In genomic region chr19:35744335-35744687, GRCh38 we compare ENCODE assay signal across 8 cellular contexts. TPM values are rescaled to one million over a fixed set of nuclear protein-coding genes. Genes with fewer than 3 reads are reported as not detected.
DNase-seq lines count a peak whose midpoint lies in the region; ATAC-seq, FAIRE-seq and TF ChIP-seq lines count a peak whose summit lies in the region.

No MANE protein-coding gene starts in this region.

- no peak for TF ChIP-seq CTCF in AG04450 (IDR thresholded peaks at IDR 0.05; ENCODE audit: low read depth, low read length)

- peak overlapping the region; percentile 86 for H3K9ac ChIP-seq in Karpas-422 (ENCODE audit: low read length)

- H3K27ac Mint-ChIP-seq in naive thymus-derived CD4-positive, alpha-beta T cell: peak overlapping the region; percentile 96 to 100 (median 99)

- H3K27me3 ChIP-seq in AG04450 (ENCODE audit: control insufficient read depth, insufficient read depth, low read length): no peaks in the 10 kb centered on the region
- no peaks in the 10 kb centered on the region for H3K27me3 ChIP-seq in Karpas-422 (ENCODE audit: low read length)
- no peaks in the 10 kb centered on the region for H3K27me3 ChIP-seq in naive thymus-derived CD4-positive, alpha-beta T cell (ENCODE audit: control insufficient read depth in 2 of 2, insufficient read depth in 2 of 2, low read length in 2 of 2)

- CTCF ChIA-PET in AG04450 (lab: Charles Lee): interaction anchor here (0.6 to 1.4 kb wide), 3 partner anchors 26 to 85 kb away, joined by 3 to 7 read pairs (median 5); no protein-coding TSS in a partner anchor
- CTCF ChIA-PET in naive thymus-derived CD4-positive, alpha-beta T cell (lab: Charles Lee): interaction anchor here (1.2 kb wide), 1 partner anchor 16 kb away, joined by 3 read pairs; no protein-coding TSS in a partner anchor

- H3K4me3 ChIP-seq in AG04450 (ENCODE audit: low read depth, low read length) (peak overlapping the region; percentile 87), Karpas-422 (ENCODE audit: low read length) (peak overlapping the region; percentile 84)
- H3K4me3 ChIP-seq in naive thymus-derived CD4-positive, alpha-beta T cell (ENCODE audit: low read length): peak overlapping the region; percentile 99

- no peak for ATAC-seq in naive thymus-derived CD4-positive, alpha-beta T cell
- ATAC-seq in HG03565 (IDR thresholded peaks at IDR 0.05; ENCODE audit: unreplicated experiment): no peak

- intact Hi-C loops in naive thymus-derived CD4-positive, alpha-beta T cell (cut with micrococcal nuclease): loop anchor here (2.0 to 10.0 kb wide), 7 partner anchors 100 to 1012 kb away; partner anchors contain the start of genes POLR2I (in 1 of the 2), TBCB (in 1 of the 2), USF2 (in 1 of the 2) and ZNF146 (in 1 of the 2)

- H3K4me1 Mint-ChIP-seq in naive thymus-derived CD4-positive, alpha-beta T cell: peaks cover 23 to 73% (median 58%) of the 10 kb centered on the region in 7 donors

- H4K20me1 ChIP-seq in Karpas-422 (ENCODE audit: insufficient read depth, low read depth, low read length): no peaks in the 10 kb centered on the region

- POLR2A ChIA-PET in AG04450 (lab: Yijun Ruan, JAX): interaction anchor here (0.7 kb wide), 1 partner anchor 13 kb away, joined by 7 read pairs; the partner anchor contains the start of gene HSPB6
- POLR2A ChIA-PET in naive thymus-derived CD4-positive, alpha-beta T cell (lab: Charles Lee): interaction anchor here (1.0 to 2.9 kb wide), 14 partner anchors 9 to 371 kb away, joined by 3 to 20 read pairs (median 4); partner anchors contain the start of genes COX6B1, HSPB6, KMT2B and POLR2I

- H3K27ac ChIP-seq in AG04450 (ENCODE audit: low read depth, low read length) (peak overlapping the region; percentile 99), Karpas-422 (ENCODE audit: low read length) (no peak overlapping the region), cingulate gyrus (ENCODE audit: low read depth, low read length) (peak overlapping the region; percentile 100)
- peak overlapping the region; percentile 98 for H3K27ac ChIP-seq in naive thymus-derived CD4-positive, alpha-beta T cell (ENCODE audit: low read depth, low read length)

- peak overlapping the region; percentile 87 to 100 (median 96) for H3K4me3 Mint-ChIP-seq in naive thymus-derived CD4-positive, alpha-beta T cell

- H3K9me2 ChIP-seq in Karpas-422 (replicated peaks; ENCODE audit: insufficient read depth, low read length): no peaks in the 10 kb centered on the region

- DNase-seq in AG04450 (ENCODE audit: low read depth, low spot score) (no peak), Karpas-422 (no peak), SIG-M5 (lab: John Stamatoyannopoulos, UW) (no peak), NCI-H510A (lab: John Stamatoyannopoulos, UW) (no peak), frontal cortex (ENCODE audit: low spot score in 2 of 2) (no peak)
- DNase-seq in naive thymus-derived CD4-positive, alpha-beta T cell: no peak

- H3K36me3 Mint-ChIP-seq in naive thymus-derived CD4-positive, alpha-beta T cell: peaks cover 3 to 11% (median 5%) of the 10 kb centered on the region in 5 donors

- no peak for FAIRE-seq in frontal cortex (lab: Jason Lieb, UNC)

- no peaks in the 10 kb centered on the region for H3K36me3 ChIP-seq in Karpas-422 (ENCODE audit: insufficient read depth, low read length)
- H3K36me3 ChIP-seq in naive thymus-derived CD4-positive, alpha-beta T cell (ENCODE audit: control insufficient read depth in 2 of 3, insufficient read depth in 3 of 3, low read length in 3 of 3): peaks cover 0 to 16% (median 0%) of the 10 kb centered on the region in 3 experiments

- H3K9me3 ChIP-seq in AG04450 (ENCODE audit: control insufficient read depth, insufficient read depth, low read length) (no peaks in the 10 kb centered on the region; the same call in 1 of the 2 replicates), Karpas-422 (ENCODE audit: low read length) (no peaks in the 10 kb centered on the region)
- no peaks in the 10 kb centered on the region for H3K9me3 ChIP-seq in naive thymus-derived CD4-positive, alpha-beta T cell (ENCODE audit: control insufficient read depth in 2 of 3, low read length in 3 of 3)

- peaks cover 0 to 2% (median 0%) of the 10 kb centered on the region in 5 donors for H3K27me3 Mint-ChIP-seq in naive thymus-derived CD4-positive, alpha-beta T cell

- H3K79me2 ChIP-seq in Karpas-422 (ENCODE audit: low read length): peaks cover 28% of the 10 kb centered on the region

- peak overlapping the region; percentile 98 for H3K4me2 ChIP-seq in Karpas-422 (ENCODE audit: low read depth, low read length, poor library complexity, severe bottlenecking)

- H3K9me3 Mint-ChIP-seq in naive thymus-derived CD4-positive, alpha-beta T cell: peaks cover 0 to 2% (median 0%) of the 10 kb centered on the region in 11 donors

- peaks cover 63% of the 10 kb centered on the region for H3K4me1 ChIP-seq in Karpas-422 (ENCODE audit: low read length)
- peaks cover 44 to 46% of the 10 kb centered on the region in 2 donors for H3K4me1 ChIP-seq in naive thymus-derived CD4-positive, alpha-beta T cell (ENCODE audit: control insufficient read depth in 2 of 2, insufficient read depth in 2 of 2, low read length in 2 of 2)

- no peak overlapping the region; the same call in 1 of the 2 replicates for H2AFZ ChIP-seq in Karpas-422 (ENCODE audit: low read length)

RNA-seq across cellular contexts. Expression of gene U2AF1L4, which starts 0.9 kb away (rescaled TPM):
- 10.2 and 11.8 TPM in 2 replicates for polyA plus RNA-seq in AG04450 (2011; rRNA removed)
- 9.7 and 9.9 TPM in 2 replicates for polyA minus RNA-seq in AG04450 (2011; rRNA and poly(A)+ RNA removed)
- total RNA-seq in Karpas-422 (2014; rRNA removed; shearing (Covaris generic); ENCODE audit: low replicate concordance): 31.7 and 50.4 TPM in 2 replicates
- 10 to 100 TPM; 33.7 to 86.8 (median 68.6) TPM for total RNA-seq in naive thymus-derived CD4-positive, alpha-beta T cell
- polyA plus RNA-seq in naive thymus-derived CD4-positive, alpha-beta T cell: 10 to 100 TPM; 75.7 to 89.7 TPM
- total RNA-seq in frontal cortex: 9.4 TPM

RNA-seq across cellular contexts. Expression of gene PSENEN, which starts 1.1 kb away (rescaled TPM):
- polyA plus RNA-seq in AG04450 (2011; rRNA removed): 41.0 and 52.7 TPM in 2 replicates
- polyA minus RNA-seq in AG04450 (2011; rRNA and poly(A)+ RNA removed): 23.2 and 25.2 TPM in 2 replicates
- 47.7 and 112 TPM in 2 replicates for total RNA-seq in Karpas-422 (2014; rRNA removed; shearing (Covaris generic); ENCODE audit: low replicate concordance)
- total RNA-seq in naive thymus-derived CD4-positive, alpha-beta T cell: 10 to 100 TPM; 20.4 to 50.9 (median 26.3) TPM
- polyA plus RNA-seq in naive thymus-derived CD4-positive, alpha-beta T cell: 10 to 100 TPM; 49.0 to 79.1 TPM
- total RNA-seq in frontal cortex: 5.7 TPM

RNA-seq across cellular contexts. Expression of gene IGFLR1, which starts 2.1 kb away (rescaled TPM):
- polyA plus RNA-seq in AG04450 (2011; rRNA removed): 1.3 and 2.0 TPM in 2 replicates
- polyA minus RNA-seq in AG04450 (2011; rRNA and poly(A)+ RNA removed): 2.0 TPM in 1 of 2 replicates, not detected in the other
- 1.5 and 15.2 TPM in 2 replicates for total RNA-seq in Karpas-422 (2014; rRNA removed; shearing (Covaris generic); ENCODE audit: low replicate concordance)
- 100 to 1,000 TPM in 2 of 5 experiments, 10 to 100 TPM in 3; 61.4 to 113 (median 62.8) TPM for total RNA-seq in naive thymus-derived CD4-positive, alpha-beta T cell
- polyA plus RNA-seq in naive thymus-derived CD4-positive, alpha-beta T cell: 100 to 1,000 TPM in 1 of 2 donors, 10 to 100 TPM in 1; 99.5 to 107 TPM
- 2.9 TPM for total RNA-seq in frontal cortex

RNA-seq across cellular contexts. Expression of gene LIN37, which starts 4.1 kb away (rescaled TPM):
- polyA plus RNA-seq in AG04450 (2011; rRNA removed): 5.5 and 7.6 TPM in 2 replicates
- 14.8 and 14.9 TPM in 2 replicates for polyA minus RNA-seq in AG04450 (2011; rRNA and poly(A)+ RNA removed)
- 5.9 and 12.4 TPM in 2 replicates for total RNA-seq in Karpas-422 (2014; rRNA removed; shearing (Covaris generic); ENCODE audit: low replicate concordance)
- 10 to 100 TPM in 4 of 5 experiments, 1 to 10 TPM in 1; 7.9 to 33.1 (median 18.9) TPM for total RNA-seq in naive thymus-derived CD4-positive, alpha-beta T cell
- polyA plus RNA-seq in naive thymus-derived CD4-positive, alpha-beta T cell: 10 to 100 TPM in 1 of 2 donors, 1 to 10 TPM in 1; 6.7 to 20.6 TPM
- 9.0 TPM for total RNA-seq in frontal cortex

RNA-seq across cellular contexts. Expression of gene HSPB6, which starts 12.5 kb away (rescaled TPM):
- polyA plus RNA-seq in AG04450 (2011; rRNA removed): 31.7 and 46.5 TPM in 2 replicates
- polyA minus RNA-seq in AG04450 (2011; rRNA and poly(A)+ RNA removed): 43.4 and 58.9 TPM in 2 replicates
- total RNA-seq in Karpas-422 (2014; rRNA removed; shearing (Covaris generic); ENCODE audit: low replicate concordance): 0.18 and 1.5 TPM in 2 replicates
- total RNA-seq in naive thymus-derived CD4-positive, alpha-beta T cell: under 1 TPM in 1 of 5 experiments, not detected in 4; 0.22 TPM
- polyA plus RNA-seq in naive thymus-derived CD4-positive, alpha-beta T cell: not detected
- total RNA-seq in frontal cortex: under 0.01 TPM
